1 cellular context compared by ENCODE assay signal in genomic region chr2:85924522-85924921, GRCh38.
TF ChIP-seq lines count a peak whose summit lies in the region.

No MANE protein-coding gene starts in this region.

TF ChIP-seq in SK-N-SH treated with all-trans-retinoic acid at 6 μM for 48 hours, 23 proteins besides CTCF, POLR2A, EP300 and RAD21 (continued from another document):
- no peak for TF ChIP-seq PATZ1 (CRISPR knock-in tag; IDR thresholded peaks at IDR 0.05; ENCODE audit: borderline replicate concordance)
- TF ChIP-seq ESRRG (CRISPR knock-in tag; IDR thresholded peaks at IDR 0.05), result no peak
- TF ChIP-seq PPARA (CRISPR knock-in tag; IDR thresholded peaks at IDR 0.05; ENCODE audit: borderline replicate concordance), result no peak
- no peak for TF ChIP-seq OSR1 (CRISPR knock-in tag; IDR thresholded peaks at IDR 0.05)
- no peak for TF ChIP-seq ZNF565 (CRISPR knock-in tag; conservative IDR thresholded peaks at IDR 0.05; ENCODE audit: low read depth)
- no peak for TF ChIP-seq CSDC2 (CRISPR knock-in tag; IDR thresholded peaks at IDR 0.05)
- no peak for TF ChIP-seq ZC3H10 (CRISPR knock-in tag; IDR thresholded peaks at IDR 0.05)
- TF ChIP-seq POU6F1 (CRISPR knock-in tag; IDR thresholded peaks at IDR 0.05; ENCODE audit: borderline replicate concordance, low read depth), result no peak
- TF ChIP-seq CREB5 (CRISPR knock-in tag; IDR thresholded peaks at IDR 0.05; ENCODE audit: low read depth), result no peak
- TF ChIP-seq CSRNP3 (CRISPR knock-in tag; IDR thresholded peaks at IDR 0.05), result no peak
- TF ChIP-seq ZFP30 (CRISPR knock-in tag; IDR thresholded peaks at IDR 0.05), result no peak
